ENCODE assay signal across 28 cellular contexts in the genomic region with DNA sequence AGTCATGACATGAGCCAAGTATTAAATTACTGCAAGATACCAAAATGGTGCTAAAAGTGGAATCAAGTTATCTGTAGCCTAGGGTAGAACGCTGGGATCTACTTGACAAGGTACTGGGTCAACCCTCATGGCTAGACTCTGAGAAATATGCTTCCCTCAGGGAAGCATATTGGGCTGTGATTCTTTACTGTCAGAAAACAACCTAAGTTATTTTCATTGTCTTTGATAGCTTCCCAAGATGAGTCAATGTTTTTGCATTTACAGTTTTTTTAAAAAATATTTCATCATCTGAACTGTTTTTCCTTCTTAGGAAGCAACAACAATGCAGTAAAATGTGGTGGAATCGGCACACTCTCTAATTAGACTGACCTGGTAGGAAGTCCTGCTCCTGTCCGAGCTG.
DNase-seq lines count a peak whose midpoint lies in the region; ATAC-seq, FAIRE-seq and TF ChIP-seq lines count a peak whose summit lies in the region.
"Had no signal": no experiment of that assay in that cellular context is flagged by ENCODE, and none has a peak within 500 bp of the region (broad histone marks: within the 10 kb centered on the region; RNA-seq: fewer than 3 reads in every experiment).

No MANE protein-coding gene starts in this region.

- dilution Hi-C loops in keratinocyte (cut with MboI; ENCODE audit: extremely low pct_ligation_motif_present, low sequenced_read_pairs) = no loop called here

- 0 out of 2 replicates have a peak overlapping the region, but pooled peaks have one; percentile 50 for H2AFZ ChIP-seq in GM23248
- H2AFZ ChIP-seq in keratinocyte (ENCODE audit: control insufficient read depth, low read length) = no peak overlapping the region

- 63 to 66% methylated on average over 3 of the region's 3 CpGs for whole genome bisulfite sequencing in GM23248 (ENCODE audit: low coverage in 1 of 2, low lambda C conversion rate in 2 of 2, missing lambda C conversion rate in 2 of 2), 2 experiments
- WGBS in aorta, 2 donors = 78 to 79% methylated on average over 3 of the region's 3 CpGs

- no peaks in the 10 kb centered on the region for H3K27me3 ChIP-seq in GM23248 (replicated peaks; ENCODE audit: insufficient read depth)
- no peaks in the 10 kb centered on the region for H3K27me3 ChIP-seq in keratinocyte (ENCODE audit: control insufficient read depth, extremely low read depth, insufficient read depth, low read length)
- H3K27me3 ChIP-seq in aorta (ENCODE audit: control insufficient read depth in 1 of 2, insufficient read depth in 2 of 2, low read length in 1 of 2) = no peaks in the 10 kb centered on the region

- peak; percentile 57 for FAIRE-seq in keratinocyte (lab: Jason Lieb, UNC)
- FAIRE-seq: GM19239, HepG2 had no signal

- H4K20me1 ChIP-seq in GM23248 (ENCODE audit: insufficient read depth) = no peaks in the 10 kb centered on the region
- no peaks in the 10 kb centered on the region for H4K20me1 ChIP-seq in keratinocyte (ENCODE audit: control insufficient read depth, extremely low read depth, insufficient read depth, low read length)

- H3K27ac ChIP-seq in GM23248 = peak overlapping the region; percentile 35
- peak overlapping the region; percentile 53 for H3K27ac ChIP-seq in keratinocyte (ENCODE audit: control insufficient read depth, insufficient read depth, low read length)
- no peak overlapping the region for H3K27ac ChIP-seq in aorta (ENCODE audit: low read depth in 1 of 2, low read length in 2 of 2)
- H3K27ac ChIP-seq: C4-2B, HL-60, VCaP had no signal

- H3K4me1 ChIP-seq in GM23248 (ENCODE audit: insufficient read depth) (peaks cover 34% of the 10 kb centered on the region), keratinocyte (ENCODE audit: control insufficient read depth, extremely low read depth, insufficient read depth, low read length) (peaks cover 10% of the 10 kb centered on the region), aorta (ENCODE audit: control insufficient read depth in 1 of 2, insufficient read depth in 2 of 2, low read length in 2 of 2) (peaks cover 0 to 3% of the 10 kb centered on the region in 2 donors)
- H3K4me1 ChIP-seq: HAP-1 had no signal

- H3K9me1 ChIP-seq in keratinocyte (ENCODE audit: control insufficient read depth, extremely low read depth, insufficient read depth, low read length) = no peaks in the 10 kb centered on the region

- H3K36me3 ChIP-seq in GM23248 (ENCODE audit: low read depth) (no peaks in the 10 kb centered on the region), keratinocyte (ENCODE audit: control insufficient read depth in 2 of 2, extremely low read depth in 1 of 2, insufficient read depth in 2 of 2, low read length in 2 of 2) (peaks cover 0 to 5% of the 10 kb centered on the region in 2 experiments), aorta (ENCODE audit: control insufficient read depth in 1 of 2, insufficient read depth in 2 of 2, low read length in 1 of 2) (no peaks in the 10 kb centered on the region)
- H3K36me3 ChIP-seq: HAP-1 had no signal

- H3F3A ChIP-seq in GM23248 (ENCODE audit: insufficient read depth) = peaks cover 16% of the 10 kb centered on the region; the same call in 1 of the 2 replicates

- in situ Hi-C loops in GM23248 (cut with MboI) = no loop called here

- H3K9me3 ChIP-seq in GM23248 (ENCODE audit: low read depth) = no peaks in the 10 kb centered on the region
- H3K9me3 ChIP-seq in keratinocyte (ENCODE audit: control insufficient read depth, low read depth, low read length) = no peaks in the 10 kb centered on the region
- no peaks in the 10 kb centered on the region for H3K9me3 ChIP-seq in aorta (ENCODE audit: control insufficient read depth, low read length)
- H3K9me3 ChIP-seq: HAP-1 had no signal

- peak overlapping the region; percentile 26; the same call in 1 of the 2 replicates for H3K9ac ChIP-seq in GM23248
- H3K9ac ChIP-seq in keratinocyte (ENCODE audit: control insufficient read depth, extremely low read depth, insufficient read depth, low read length) = no peak overlapping the region

- H3K9me2 ChIP-seq in GM23248 (ENCODE audit: insufficient read depth) = no peaks in the 10 kb centered on the region

- H3K79me2 ChIP-seq in GM23248 (ENCODE audit: insufficient read depth) = no peaks in the 10 kb centered on the region
- no peaks in the 10 kb centered on the region for H3K79me2 ChIP-seq in keratinocyte (ENCODE audit: control insufficient read depth, insufficient read depth, low read length)

- intact Hi-C loops in aorta (cut with DNase I) = loop anchor here in 1 of 2 donors (10.0 kb wide), 1 partner anchor 149 kb away; no protein-coding TSS in a partner anchor

- TF ChIP-seq CTCF in AG09309 (IDR thresholded peaks at IDR 0.05; ENCODE audit: control insufficient read depth, insufficient read depth, low read depth, low read length, missing control alignments) = no peak
- TF ChIP-seq CTCF in keratinocyte (optimal IDR thresholded peaks at IDR 0.05 in 1 of 3, IDR thresholded peaks at IDR 0.05 in 1 of 3, conservative IDR thresholded peaks at IDR 0.05 in 1 of 3; ENCODE audit: extremely low read depth in 1 of 3, insufficient read depth in 2 of 3, low read length in 3 of 3) = no peak

- H3K4me3 ChIP-seq in AG09309 (ENCODE audit: control insufficient read depth, low read depth, low read length) (no peak overlapping the region), GM23248 (no peak overlapping the region), keratinocyte (ENCODE audit: control insufficient read depth in 2 of 3, extremely low read depth in 1 of 3, insufficient read depth in 2 of 3, low read depth in 1 of 3, low read length in 3 of 3) (no peak overlapping the region), aorta (ENCODE audit: low read length in 2 of 2) (no peak overlapping the region)
- H3K4me3 ChIP-seq: HAP-1 had no signal

- H3K4me2 ChIP-seq in GM23248 (ENCODE audit: unreplicated experiment) (peak overlapping the region; percentile 46), keratinocyte (ENCODE audit: control insufficient read depth, extremely low read depth, insufficient read depth, low read depth, low read length) (no peak overlapping the region)

- DNase-seq in AG09309 (ENCODE audit: low read depth) (peak; percentile 27), GM23248 (peak; percentile 65), dermis blood vessel endothelial cell (peak; percentile 75), keratinocyte (ENCODE audit: low read depth, low spot score) (no peak), NCI-H524 (lab: John Stamatoyannopoulos, UW) (no peak), aorta (no peak)
- DNase-seq: ACHN; activated CD4-positive, alpha-beta T cell treated with anti-CD3 and anti-CD28 coated beads, Interleukin-2, amount 10 ng/mL, durations not matched to agents 24 days and 14 days; effector memory CD4-positive, alpha-beta T cell; head of caudate nucleus; mesendoderm; naive thymus-derived CD8-positive, alpha-beta T cell; NCI-H1092 treated with DMSO at 0.1 percent for 48 hours; NCI-H1930; NCI-H345; NCI-H774; occipital lobe; stimulated activated CD4-positive, alpha-beta T cell treated with anti-CD3 and anti-CD28 coated beads, Interleukin-4, amount 100 ng/mL, for 1 hour had no signal

- ATAC-seq in HG03571 (IDR thresholded peaks at IDR 0.05; ENCODE audit: unreplicated experiment) (no peak), aorta (ENCODE audit: low FRiP score) (no peak), GM21515 (IDR thresholded peaks at IDR 0.05; ENCODE audit: unreplicated experiment) (no peak)
- ATAC-seq: HepG2; left lobe of liver; naive thymus-derived CD8-positive, alpha-beta T cell; stimulated activated memory B cell treated with anti-CD40 and anti-IgM and Interleukin-4, amounts not matched to agents 10 μg/mL and 1 μg/mL and 100 μg/mL, for 72 hours had no signal

Comparison
In these comparisons a context has a peak if more than half of its experiments do, and no peak if none do; other contexts are left out.
1. DNase-seq: peak in AG09309 (single experiment), GM23248 (single experiment) and dermis blood vessel endothelial cell (single experiment); none in keratinocyte (single experiment), NCI-H524 (0 of 2) and aorta (0 of 2).
2. H3K27ac ChIP-seq: peak in GM23248 (single experiment) and keratinocyte (single experiment); none in aorta (0 of 2).